ENCODE assay signal across 1 cellular context in the genomic region with DNA sequence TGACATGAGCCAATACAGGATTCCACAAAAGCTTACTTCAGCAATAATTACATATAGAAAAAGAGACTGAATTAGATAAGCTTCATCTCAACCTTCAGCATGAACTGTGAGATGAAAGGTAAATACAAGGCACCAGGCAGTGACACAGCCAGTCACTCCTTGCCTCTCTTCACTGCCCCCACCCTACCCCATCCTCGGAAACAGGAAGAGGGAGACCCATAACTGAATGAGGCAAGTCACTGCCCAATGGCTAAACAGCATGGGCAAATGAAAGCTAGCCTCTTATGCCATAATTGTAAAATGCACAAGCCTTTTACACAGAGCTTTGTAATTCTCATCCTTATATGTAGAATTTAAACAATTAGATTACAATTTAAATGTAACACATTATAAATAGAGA.
TF ChIP-seq lines count a peak whose summit lies in the region.

No MANE protein-coding gene starts in this region.

TF ChIP-seq in endothelial cell of umbilical vein, 7 proteins besides CTCF, POLR2A, EP300 and RAD21:
- no peak for TF ChIP-seq GATA2 (IDR thresholded peaks at IDR 0.05; ENCODE audit: insufficient read depth, insufficient read length, low read depth, low read length)
- TF ChIP-seq MYC (IDR thresholded peaks at IDR 0.05; ENCODE audit: low read depth, low read length), result no peak
- TF ChIP-seq EZH2 (IDR thresholded peaks at IDR 0.05; ENCODE audit: borderline replicate concordance, low read depth, low read length, severe bottlenecking), result no peak
- no peak for TF ChIP-seq POLR2AphosphoS5 (IDR thresholded peaks at IDR 0.05; ENCODE audit: insufficient read depth, low read depth, low read length)
- TF ChIP-seq, protein P1, sequence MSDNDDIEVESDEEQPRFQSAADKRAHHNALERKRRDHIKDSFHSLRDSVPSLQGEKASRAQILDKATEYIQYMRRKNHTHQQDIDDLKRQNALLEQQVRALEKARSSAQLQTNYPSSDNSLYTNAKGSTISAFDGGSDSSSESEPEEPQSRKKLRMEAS (IDR thresholded peaks at IDR 0.05; ENCODE audit: insufficient read depth, insufficient read length), result no peak
- no peak for TF ChIP-seq JUN (IDR thresholded peaks at IDR 0.05; ENCODE audit: borderline replicate concordance, insufficient read depth, insufficient read length, low read depth)
- no peak for TF ChIP-seq FOS (IDR thresholded peaks at IDR 0.05; ENCODE audit: borderline replicate concordance, insufficient read depth, low read length)
TF ChIP-seq in endothelial cell of umbilical vein: peak in this region for 0.
